17 cellular contexts compared by ENCODE assay signal in genomic region chr11:107307991-107308390, GRCh38.
"Had no signal": no experiment of that assay in that cellular context is flagged by ENCODE, and none has a peak within 500 bp of the region (broad histone marks: within the 10 kb centered on the region; RNA-seq: fewer than 3 reads in every experiment).

No MANE protein-coding gene starts in this region.

- H3K4me3 ChIP-seq: ascending aorta, ovary, prostate gland, vagina had no signal

- H3K27me3 ChIP-seq: ascending aorta, brain microvascular endothelial cell, foreskin keratinocyte, neutrophil, ovary, vagina had no signal

- H3K9me3 ChIP-seq: ascending aorta, neutrophil, ovary, prostate gland, vagina had no signal

- H3K4me1 ChIP-seq: ascending aorta, foreskin keratinocyte, prostate gland, vagina had no signal

- H3K36me3 ChIP-seq: brain microvascular endothelial cell, neutrophil, ovary, prostate gland had no signal

- DNase-seq: activated CD4-positive, alpha-beta T cell treated with anti-CD3 and anti-CD28 coated beads for 1 hour; activated CD4-positive, alpha-beta T cell treated with anti-CD3 and anti-CD28 coated beads, Interleukin-2, amount 50 U/mL, for 1 hour; activated CD8-positive, alpha-beta T cell treated with anti-CD3 and anti-CD28 coated beads, Interleukin-2, amount 10 ng/mL, durations not matched to agents 7 days and 5 days; activated gamma-delta T cell treated with Interleukin-2 at 50 U/mL for 16 hours; brain microvascular endothelial cell; effector memory CD4-positive, alpha-beta T cell; foreskin keratinocyte; left colon; ovary; stimulated activated CD4-positive, alpha-beta T cell treated with anti-CD3 and anti-CD28 coated beads, Interleukin-2, amount 100 ng/mL, for 48 hours; stimulated activated CD8-positive, alpha-beta memory T cell treated with anti-CD3 and anti-CD28 coated beads, Interleukin-4, amount 100 ng/mL, for 48 hours; stimulated activated naive B cell treated with anti-CD40 and anti-IgM and Interleukin-4, amounts not matched to agents 10 μg/mL and 1 μg/mL and 100 μg/mL, for 72 hours; trophoblast cell had no signal
